ENCODE assay signal across 11 cellular contexts in the genomic region with DNA sequence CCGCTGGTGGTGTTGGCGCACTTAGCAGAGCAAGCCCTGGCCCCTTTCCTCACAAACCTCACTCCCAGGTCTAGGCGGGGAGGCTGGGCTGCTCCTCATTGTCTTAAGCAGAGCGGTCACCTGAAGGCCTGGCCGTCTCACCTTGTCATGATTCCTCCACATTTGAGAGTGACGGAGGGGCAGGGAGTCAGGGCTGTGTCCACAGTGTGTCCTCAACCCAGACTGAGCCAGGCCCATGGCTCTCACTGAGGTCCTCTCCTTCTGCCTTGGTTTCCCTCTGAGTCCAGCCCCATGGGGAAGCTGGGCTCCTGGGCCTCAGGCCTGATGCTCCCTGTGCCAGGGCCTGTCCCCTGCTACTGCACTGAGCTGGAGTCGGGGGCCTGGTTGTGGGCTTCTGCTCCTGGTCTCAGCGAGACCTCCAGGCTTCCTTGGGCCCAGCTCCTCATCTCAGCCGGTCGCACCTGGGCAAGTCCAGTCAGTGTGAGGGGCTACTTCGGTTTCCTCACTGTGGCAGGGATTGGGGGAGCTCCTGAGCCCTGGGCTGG. TPM values are rescaled to one million over a fixed set of nuclear protein-coding genes. Genes with fewer than 3 reads are reported as not detected.
DNase-seq lines count a peak whose midpoint lies in the region; ATAC-seq and TF ChIP-seq lines count a peak whose summit lies in the region.
"Had no signal": no experiment of that assay in that cellular context is flagged by ENCODE, and none has a peak within 500 bp of the region (broad histone marks: within the 10 kb centered on the region; RNA-seq: fewer than 3 reads in every experiment).

No MANE protein-coding gene starts in this region.

- POLR2A ChIA-PET in activated CD4-positive, alpha-beta memory T cell treated with anti-CD3 and anti-CD28 coated beads, Interleukin-2, amount 10 ng/mL, durations not matched to agents 7 days and 5 days (lab: Charles Lee) = interaction anchor here (1.4 kb wide), 1 partner anchor 24 kb away, joined by 5 read pairs; no protein-coding TSS in a partner anchor

- no peaks in the 10 kb centered on the region for H3K36me3 Mint-ChIP-seq in activated naive CD8-positive, alpha-beta T cell treated with anti-CD3 and anti-CD28 coated beads, Interleukin-2, amount 50 U/mL, for 24 hours (ENCODE audit: low read depth)
- H3K36me3 Mint-ChIP-seq in activated naive CD8-positive, alpha-beta T cell treated with anti-CD3 and anti-CD28 coated beads for 36 hours = no peaks in the 10 kb centered on the region
- no peaks in the 10 kb centered on the region for H3K36me3 Mint-ChIP-seq in endodermal cell (ENCODE audit: low read depth)
- no peaks in the 10 kb centered on the region for H3K36me3 Mint-ChIP-seq in activated CD4-positive, alpha-beta memory T cell treated with anti-CD3 and anti-CD28 coated beads, Interleukin-2, amount 10 ng/mL, durations not matched to agents 7 days and 5 days (ENCODE audit: low read depth)

- DNase-seq in activated naive CD8-positive, alpha-beta T cell treated with anti-CD3 and anti-CD28 coated beads, Interleukin-2, amount 50 U/mL, for 24 hours = no peak
- DNase-seq in activated naive CD8-positive, alpha-beta T cell treated with anti-CD3 and anti-CD28 coated beads for 36 hours = no peak
- DNase-seq in endodermal cell (peak; percentile 51), osteoblast (ENCODE audit: insufficient read length, low spot score, missing footprints) (no peak), upper lobe of right lung (no peak), SIG-M5 (lab: John Stamatoyannopoulos, UW) (no peak), activated T-cell treated with anti-CD3 and anti-CD28 coated beads for 4 hours (no peak)
- DNase-seq in activated CD4-positive, alpha-beta memory T cell treated with anti-CD3 and anti-CD28 coated beads, Interleukin-2, amount 10 ng/mL, durations not matched to agents 7 days and 5 days = no peak
- DNase-seq: activated CD4-positive, alpha-beta T cell treated with anti-CD3 and anti-CD28 coated beads for 1 hour; SHP77 treated with DMSO at 0.1 percent for 48 hours had no signal

- WGBS in endodermal cell (ENCODE audit: insufficient coverage in 1 of 2, insufficient read length in 1 of 2), 2 experiments = 91 to 94% methylated on average over 10 to 11 of the region's 11 CpGs

- peak overlapping the region; percentile 22 for H3K4me2 ChIP-seq in osteoblast (ENCODE audit: insufficient read depth, low read length)

- H3K27ac ChIP-seq in endodermal cell (ENCODE audit: low read depth, low read length) (no peak overlapping the region), osteoblast (ENCODE audit: low read depth, low read length) (peak overlapping the region; percentile 95), upper lobe of right lung (peak overlapping the region; percentile 89)

- ATAC-seq in activated naive CD8-positive, alpha-beta T cell treated with anti-CD3 and anti-CD28 coated beads, Interleukin-2, amount 50 U/mL, for 24 hours = peak; percentile 11
- no peak for ATAC-seq in upper lobe of right lung

- H3K4me1 ChIP-seq in endodermal cell (ENCODE audit: control insufficient read depth, insufficient read depth, low read length) = no peaks in the 10 kb centered on the region
- peaks cover 22% of the 10 kb centered on the region for H3K4me1 ChIP-seq in osteoblast (ENCODE audit: insufficient read depth, low read length)
- peaks cover 41% of the 10 kb centered on the region for H3K4me1 ChIP-seq in upper lobe of right lung

- no peaks in the 10 kb centered on the region for H3K36me3 ChIP-seq in endodermal cell (ENCODE audit: control insufficient read depth, insufficient read depth, low read length)
- no peaks in the 10 kb centered on the region for H3K36me3 ChIP-seq in osteoblast (ENCODE audit: insufficient read depth, low read length)
- no peaks in the 10 kb centered on the region for H3K36me3 ChIP-seq in upper lobe of right lung

- TF ChIP-seq CTCF in endodermal cell (conservative IDR thresholded peaks at IDR 0.05) (no peak), osteoblast (IDR thresholded peaks at IDR 0.05; ENCODE audit: extremely low read depth, low read depth, low read length) (no peak), upper lobe of right lung (IDR thresholded peaks at IDR 0.05) (no peak)

- H3K4me3 Mint-ChIP-seq in activated naive CD8-positive, alpha-beta T cell treated with anti-CD3 and anti-CD28 coated beads, Interleukin-2, amount 50 U/mL, for 24 hours = no peak overlapping the region
- H3K4me3 Mint-ChIP-seq in activated naive CD8-positive, alpha-beta T cell treated with anti-CD3 and anti-CD28 coated beads for 36 hours = no peak overlapping the region
- no peak overlapping the region for H3K4me3 Mint-ChIP-seq in endodermal cell
- H3K4me3 Mint-ChIP-seq in activated CD4-positive, alpha-beta memory T cell treated with anti-CD3 and anti-CD28 coated beads, Interleukin-2, amount 10 ng/mL, durations not matched to agents 7 days and 5 days = no peak overlapping the region

- peak overlapping the region; percentile 31 for H2AFZ ChIP-seq in osteoblast (ENCODE audit: low read length)

- no peak overlapping the region for H3K9ac ChIP-seq in endodermal cell (ENCODE audit: extremely low read depth, low read length, poor library complexity, severe bottlenecking)

- H3K4me1 Mint-ChIP-seq in activated naive CD8-positive, alpha-beta T cell treated with anti-CD3 and anti-CD28 coated beads, Interleukin-2, amount 50 U/mL, for 24 hours = peaks cover 5% of the 10 kb centered on the region
- peaks cover 3% of the 10 kb centered on the region for H3K4me1 Mint-ChIP-seq in activated naive CD8-positive, alpha-beta T cell treated with anti-CD3 and anti-CD28 coated beads for 36 hours
- peaks cover 5% of the 10 kb centered on the region for H3K4me1 Mint-ChIP-seq in endodermal cell
- H3K4me1 Mint-ChIP-seq in activated CD4-positive, alpha-beta memory T cell treated with anti-CD3 and anti-CD28 coated beads, Interleukin-2, amount 10 ng/mL, durations not matched to agents 7 days and 5 days = peaks cover 7% of the 10 kb centered on the region

- no peaks in the 10 kb centered on the region for H3K79me2 ChIP-seq in osteoblast (ENCODE audit: insufficient read depth, low read length)

- intact Hi-C loops in upper lobe of right lung (cut with DNase I) = loop anchor here (10.0 kb wide), 1 partner anchor 728 kb away; no protein-coding TSS in a partner anchor

- no peaks in the 10 kb centered on the region for H4K20me1 ChIP-seq in osteoblast (ENCODE audit: insufficient read depth, low read length)

- no peaks in the 10 kb centered on the region for H3K27me3 ChIP-seq in endodermal cell (ENCODE audit: control insufficient read depth, insufficient read depth, low read length, poor library complexity, severe bottlenecking)
- no peaks in the 10 kb centered on the region for H3K27me3 ChIP-seq in osteoblast (ENCODE audit: insufficient read depth, low read length)
- no peaks in the 10 kb centered on the region for H3K27me3 ChIP-seq in upper lobe of right lung

- H3K4me3 ChIP-seq in endodermal cell (ENCODE audit: low read length) (no peak overlapping the region), osteoblast (ENCODE audit: insufficient read depth, low read length) (no peak overlapping the region), upper lobe of right lung (no peak overlapping the region)

- H3K27ac Mint-ChIP-seq in activated naive CD8-positive, alpha-beta T cell treated with anti-CD3 and anti-CD28 coated beads, Interleukin-2, amount 50 U/mL, for 24 hours = no peak overlapping the region
- no peak overlapping the region for H3K27ac Mint-ChIP-seq in activated naive CD8-positive, alpha-beta T cell treated with anti-CD3 and anti-CD28 coated beads for 36 hours
- no peak overlapping the region for H3K27ac Mint-ChIP-seq in endodermal cell
- no peak overlapping the region for H3K27ac Mint-ChIP-seq in activated CD4-positive, alpha-beta memory T cell treated with anti-CD3 and anti-CD28 coated beads, Interleukin-2, amount 10 ng/mL, durations not matched to agents 7 days and 5 days

- CTCF ChIA-PET in activated CD4-positive, alpha-beta memory T cell treated with anti-CD3 and anti-CD28 coated beads, Interleukin-2, amount 10 ng/mL, durations not matched to agents 7 days and 5 days (lab: Charles Lee) = interaction anchor here (1.1 to 1.6 kb wide), 3 partner anchors 10 to 131 kb away, joined by 3 to 5 read pairs (median 4); no protein-coding TSS in a partner anchor

- no peaks in the 10 kb centered on the region for H3K9me3 ChIP-seq in endodermal cell (ENCODE audit: control insufficient read depth, low read length)
- H3K9me3 ChIP-seq in osteoblast (ENCODE audit: low read depth, low read length) = no peaks in the 10 kb centered on the region
- no peaks in the 10 kb centered on the region for H3K9me3 ChIP-seq in upper lobe of right lung

- H3K9me3 Mint-ChIP-seq in activated naive CD8-positive, alpha-beta T cell treated with anti-CD3 and anti-CD28 coated beads, Interleukin-2, amount 50 U/mL, for 24 hours = no peaks in the 10 kb centered on the region
- no peaks in the 10 kb centered on the region for H3K9me3 Mint-ChIP-seq in activated naive CD8-positive, alpha-beta T cell treated with anti-CD3 and anti-CD28 coated beads for 36 hours
- no peaks in the 10 kb centered on the region for H3K9me3 Mint-ChIP-seq in endodermal cell
- H3K9me3 Mint-ChIP-seq in activated CD4-positive, alpha-beta memory T cell treated with anti-CD3 and anti-CD28 coated beads, Interleukin-2, amount 10 ng/mL, durations not matched to agents 7 days and 5 days = no peaks in the 10 kb centered on the region

- peaks cover 5% of the 10 kb centered on the region for H3K27me3 Mint-ChIP-seq in activated naive CD8-positive, alpha-beta T cell treated with anti-CD3 and anti-CD28 coated beads, Interleukin-2, amount 50 U/mL, for 24 hours
- H3K27me3 Mint-ChIP-seq in activated naive CD8-positive, alpha-beta T cell treated with anti-CD3 and anti-CD28 coated beads for 36 hours = peaks cover 6% of the 10 kb centered on the region
- H3K27me3 Mint-ChIP-seq in endodermal cell (ENCODE audit: insufficient read depth) = no peaks in the 10 kb centered on the region
- no peaks in the 10 kb centered on the region for H3K27me3 Mint-ChIP-seq in activated CD4-positive, alpha-beta memory T cell treated with anti-CD3 and anti-CD28 coated beads, Interleukin-2, amount 10 ng/mL, durations not matched to agents 7 days and 5 days

RNA-seq across cellular contexts. Expression of a gene that starts 44.9 kb away (rescaled TPM):
- not detected for total RNA-seq in activated naive CD8-positive, alpha-beta T cell treated with anti-CD3 and anti-CD28 coated beads for 36 hours
- total RNA-seq in endodermal cell = under 1 TPM; 0.07 to 0.09 TPM
- 0.11 TPM for polyA plus RNA-seq in endodermal cell (2013, experiment 1 of 2)
- 0.08 TPM for polyA plus RNA-seq in endodermal cell (2013, experiment 2 of 2)
- total RNA-seq in osteoblast = 0.59 and 0.72 TPM in 2 replicates
- 8.6 TPM for total RNA-seq in upper lobe of right lung
- not detected for total RNA-seq in activated CD4-positive, alpha-beta memory T cell treated with anti-CD3 and anti-CD28 coated beads, Interleukin-2, amount 10 ng/mL, durations not matched to agents 7 days and 5 days
- total RNA-seq: mesenteric fat pad had no signal
